ENCODE assay signal across 20 cellular contexts in the genomic region with DNA sequence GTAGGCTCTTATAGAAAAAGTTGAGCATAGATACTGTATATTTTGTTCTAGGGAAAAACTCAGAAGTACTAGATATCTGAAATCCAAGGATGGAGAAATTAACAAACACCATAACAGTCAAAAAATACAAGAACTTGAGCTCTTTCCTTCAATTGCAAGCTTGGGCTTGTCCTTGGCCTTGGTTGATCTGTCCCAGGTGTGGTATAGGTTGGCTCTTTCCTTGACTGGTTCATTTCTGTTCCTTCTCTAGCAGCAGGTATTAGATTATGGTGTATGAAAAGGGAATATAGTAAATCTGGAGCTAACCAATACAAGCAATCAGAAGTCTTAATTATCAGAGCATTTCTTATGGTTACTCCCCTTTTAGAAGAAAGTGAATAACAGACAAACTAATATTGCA.
DNase-seq lines count a peak whose midpoint lies in the region; ATAC-seq, FAIRE-seq and TF ChIP-seq lines count a peak whose summit lies in the region.
"Had no signal": no experiment of that assay in that cellular context is flagged by ENCODE, and none has a peak within 500 bp of the region (broad histone marks: within the 10 kb centered on the region; RNA-seq: fewer than 3 reads in every experiment).

No MANE protein-coding gene starts in this region.

- H3K9me3 Mint-ChIP-seq in activated CD4-positive, alpha-beta T cell treated with anti-CD3 and anti-CD28 coated beads, Interleukin-2, amount 10 ng/mL, durations not matched to agents 7 days and 5 days: peaks cover 2% of the 10 kb centered on the region
- H3K9me3 Mint-ChIP-seq in activated CD4-positive, alpha-beta T cell treated with anti-CD3 and anti-CD28 coated beads for 36 hours (ENCODE audit: low read depth): no peaks in the 10 kb centered on the region
- H3K9me3 Mint-ChIP-seq: CD4-positive, alpha-beta T cell; CD8-positive, alpha-beta memory T cell had no signal

- no peaks in the 10 kb centered on the region for H3K27me3 Mint-ChIP-seq in activated CD4-positive, alpha-beta T cell treated with anti-CD3 and anti-CD28 coated beads, Interleukin-2, amount 10 ng/mL, durations not matched to agents 7 days and 5 days
- no peaks in the 10 kb centered on the region for H3K27me3 Mint-ChIP-seq in activated CD4-positive, alpha-beta T cell treated with anti-CD3 and anti-CD28 coated beads for 36 hours
- H3K27me3 Mint-ChIP-seq: B cell; CD4-positive, alpha-beta T cell; CD8-positive, alpha-beta memory T cell had no signal

- DNase-seq in activated CD4-positive, alpha-beta T cell treated with anti-CD3 and anti-CD28 coated beads, Interleukin-2, amount 10 ng/mL, durations not matched to agents 7 days and 5 days: no peak
- DNase-seq in activated CD4-positive, alpha-beta T cell treated with anti-CD3 and anti-CD28 coated beads for 36 hours: no peak
- no peak for DNase-seq in D721Med (ENCODE audit: insufficient read length, low spot score)
- DNase-seq in epithelial cell of esophagus (ENCODE audit: low read depth): peak; percentile 50
- DNase-seq in GOT3 (lab: John Stamatoyannopoulos, UW): no peak
- DNase-seq: CD4-positive, alpha-beta T cell; CD8-positive, alpha-beta memory T cell; DMS53; DMS79 treated with DMSO at 0.1 percent for 48 hours; GF-D8; H7 had no signal

- H3K36me3 Mint-ChIP-seq in activated CD4-positive, alpha-beta T cell treated with anti-CD3 and anti-CD28 coated beads, Interleukin-2, amount 10 ng/mL, durations not matched to agents 7 days and 5 days (ENCODE audit: low read depth): peaks cover 1% of the 10 kb centered on the region
- peaks cover 14% of the 10 kb centered on the region for H3K36me3 Mint-ChIP-seq in activated CD4-positive, alpha-beta T cell treated with anti-CD3 and anti-CD28 coated beads for 36 hours (ENCODE audit: low read depth)

- CTCF ChIA-PET in activated CD4-positive, alpha-beta T cell treated with anti-CD3 and anti-CD28 coated beads, Interleukin-2, amount 10 ng/mL, durations not matched to agents 7 days and 5 days (lab: Charles Lee): no interaction called here
- CTCF ChIA-PET in activated CD4-positive, alpha-beta T cell treated with anti-CD3 and anti-CD28 coated beads for 36 hours (lab: Charles Lee): no interaction called here

- ATAC-seq in activated CD4-positive, alpha-beta T cell treated with anti-CD3 and anti-CD28 coated beads for 36 hours: no peak
- no peak for ATAC-seq in GM18511 (IDR thresholded peaks at IDR 0.05; ENCODE audit: unreplicated experiment)
- ATAC-seq: HCT116 had no signal

- no peak for TF ChIP-seq CTCF in D721Med (IDR thresholded peaks at IDR 0.05; ENCODE audit: insufficient read depth, missing control alignments)
- TF ChIP-seq CTCF in epithelial cell of esophagus (IDR thresholded peaks at IDR 0.05; ENCODE audit: insufficient read depth, low read depth, low read length, missing control alignments): no peak

- POLR2A ChIA-PET in activated CD4-positive, alpha-beta T cell treated with anti-CD3 and anti-CD28 coated beads, Interleukin-2, amount 10 ng/mL, durations not matched to agents 7 days and 5 days (lab: Charles Lee): no interaction called here
- POLR2A ChIA-PET in activated CD4-positive, alpha-beta T cell treated with anti-CD3 and anti-CD28 coated beads for 36 hours (lab: Charles Lee): no interaction called here

- FAIRE-seq in D721Med (lab: Jason Lieb, UNC): peak; percentile 58
- FAIRE-seq: A204.1, GM12891, GM18507, H1 had no signal

- H3K4me3 Mint-ChIP-seq in activated CD4-positive, alpha-beta T cell treated with anti-CD3 and anti-CD28 coated beads, Interleukin-2, amount 10 ng/mL, durations not matched to agents 7 days and 5 days: no peak overlapping the region
- H3K4me3 Mint-ChIP-seq in activated CD4-positive, alpha-beta T cell treated with anti-CD3 and anti-CD28 coated beads for 36 hours: no peak overlapping the region
- H3K4me3 Mint-ChIP-seq: B cell; CD14-positive monocyte; CD4-positive, alpha-beta T cell; CD8-positive, alpha-beta memory T cell had no signal

- no peaks in the 10 kb centered on the region for H3K4me1 Mint-ChIP-seq in activated CD4-positive, alpha-beta T cell treated with anti-CD3 and anti-CD28 coated beads, Interleukin-2, amount 10 ng/mL, durations not matched to agents 7 days and 5 days
- no peaks in the 10 kb centered on the region for H3K4me1 Mint-ChIP-seq in activated CD4-positive, alpha-beta T cell treated with anti-CD3 and anti-CD28 coated beads for 36 hours
- H3K4me1 Mint-ChIP-seq: B cell; CD14-positive monocyte; CD8-positive, alpha-beta memory T cell had no signal

- no peak overlapping the region for H3K4me3 ChIP-seq in epithelial cell of esophagus (ENCODE audit: low read length)
- H3K4me3 ChIP-seq: BLaER1 treated with 17β-estradiol and CSF1 and Interleukin-3, amounts not matched to agents 10 nM and 100 nM had no signal

- peak overlapping the region; percentile 38 for H3K27ac Mint-ChIP-seq in activated CD4-positive, alpha-beta T cell treated with anti-CD3 and anti-CD28 coated beads, Interleukin-2, amount 10 ng/mL, durations not matched to agents 7 days and 5 days
- no peak overlapping the region for H3K27ac Mint-ChIP-seq in activated CD4-positive, alpha-beta T cell treated with anti-CD3 and anti-CD28 coated beads for 36 hours
- H3K27ac Mint-ChIP-seq: B cell; CD14-positive monocyte; CD4-positive, alpha-beta T cell; CD8-positive, alpha-beta memory T cell had no signal

- intact Hi-C loops in activated CD4-positive, alpha-beta T cell treated with anti-CD3 and anti-CD28 coated beads for 36 hours (cut with DNase I, micrococcal nuclease): loop anchor here in 1 of 2 experiments (5.0 kb wide), 1 partner anchor 230 kb away; no protein-coding TSS in a partner anchor
